ENCODE assay signal across 1 cellular context in the genomic region with DNA sequence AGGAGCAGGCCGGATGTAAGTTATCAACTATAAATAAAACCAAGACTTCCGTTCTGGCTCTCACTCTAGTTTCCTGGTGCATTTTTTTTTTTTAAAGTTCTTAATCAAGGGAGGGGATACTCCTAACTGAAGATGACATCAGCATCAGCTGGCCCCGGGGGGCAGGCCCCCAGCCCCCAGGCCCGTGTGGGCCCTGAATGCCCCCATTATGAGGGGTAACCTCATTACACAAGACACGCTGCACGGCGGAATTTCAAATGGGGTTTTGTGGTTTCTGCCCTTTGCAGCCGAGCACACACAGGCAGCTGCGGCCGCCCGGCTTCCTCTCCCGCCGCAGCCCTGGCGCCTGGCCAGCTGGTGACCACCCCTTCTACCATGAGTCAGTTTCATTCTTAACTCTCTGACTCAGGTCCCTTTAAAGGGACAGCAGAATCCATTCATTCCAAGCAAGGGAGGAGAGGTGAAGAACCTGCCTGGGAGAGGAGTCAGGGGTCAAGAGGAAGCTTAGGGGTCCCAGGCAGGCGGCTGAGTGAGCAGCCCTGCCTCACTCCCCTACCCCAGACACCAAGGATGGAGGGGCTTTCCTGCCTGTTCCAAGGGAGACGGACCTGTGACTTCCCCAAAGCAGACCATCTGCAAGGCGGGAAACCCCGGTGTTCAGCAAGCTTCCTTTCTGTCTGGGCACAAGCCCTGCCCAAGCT.
TF ChIP-seq lines count a peak whose summit lies in the region.

No MANE protein-coding gene starts in this region.

TF ChIP-seq in K562, 482 proteins besides CTCF, POLR2A, EP300 and RAD21 (continued from another document and continues in another):
- TF ChIP-seq, protein P1, sequence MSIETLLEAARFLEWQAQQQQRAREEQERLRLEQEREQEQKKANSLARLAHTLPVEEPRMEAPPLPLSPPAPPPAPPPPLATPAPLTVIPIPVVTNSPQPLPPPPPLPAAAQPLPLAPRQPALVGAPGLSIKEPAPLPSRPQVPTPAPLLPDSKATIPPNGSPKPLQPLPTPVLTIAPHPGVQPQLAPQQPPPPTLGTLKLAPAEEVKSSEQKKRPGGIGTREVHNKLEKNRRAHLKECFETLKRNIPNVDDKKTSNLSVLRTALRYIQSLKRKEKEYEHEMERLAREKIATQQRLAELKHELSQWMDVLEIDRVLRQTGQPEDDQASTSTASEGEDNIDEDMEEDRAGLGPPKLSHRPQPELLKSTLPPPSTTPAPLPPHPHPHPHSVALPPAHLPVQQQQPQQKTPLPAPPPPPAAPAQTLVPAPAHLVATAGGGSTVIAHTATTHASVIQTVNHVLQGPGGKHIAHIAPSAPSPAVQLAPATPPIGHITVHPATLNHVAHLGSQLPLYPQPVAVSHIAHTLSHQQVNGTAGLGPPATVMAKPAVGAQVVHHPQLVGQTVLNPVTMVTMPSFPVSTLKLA (conservative IDR thresholded peaks at IDR 0.05), result peak; percentile 74 to 88
- TF ChIP-seq ZNF239 (CRISPR knock-in tag; IDR thresholded peaks at IDR 0.05) (no peak), GTF2E2 (tag; IDR thresholded peaks at IDR 0.05) (0 out of 2 replicates have a peak, but pooled peaks have one; percentile 63), MTF1 (CRISPR knock-in tag; IDR thresholded peaks at IDR 0.05; ENCODE audit: borderline replicate concordance) (no peak), ZNF133 (CRISPR knock-in tag; IDR thresholded peaks at IDR 0.05) (no peak), ZNF583 (CRISPR knock-in tag; IDR thresholded peaks at IDR 0.05) (no peak), U2AF1 (optimal IDR thresholded peaks at IDR 0.05; ENCODE audit: low read depth, low read length) (no peak), ELF1 (tag; IDR thresholded peaks at IDR 0.05) (peak; percentile 77), ARID2 (IDR thresholded peaks at IDR 0.05) (no peak), CBFA2T2 (conservative IDR thresholded peaks at IDR 0.05) (0 out of 2 replicates have a peak, but pooled peaks have one; percentile 29), MYBL2 (IDR thresholded peaks at IDR 0.05; ENCODE audit: low read depth) (no peak), MYBL2 (CRISPR knock-in tag; IDR thresholded peaks at IDR 0.05; ENCODE audit: borderline replicate concordance) (no peak), NCOA4 (IDR thresholded peaks at IDR 0.05; ENCODE audit: partially characterized antibody) (no peak), FOXJ2 (tag; IDR thresholded peaks at IDR 0.05) (no peak), RBM15 (IDR thresholded peaks at IDR 0.05; ENCODE audit: insufficient read depth, low read length) (no peak), ZBTB1 (CRISPR knock-in tag; IDR thresholded peaks at IDR 0.05; ENCODE audit: borderline replicate concordance, low read depth) (peak; percentile 95), ERF (CRISPR knock-in tag; IDR thresholded peaks at IDR 0.05) (no peak), KLF10 (CRISPR knock-in tag; IDR thresholded peaks at IDR 0.05) (no peak), ARID1B (IDR thresholded peaks at IDR 0.05) (peak; percentile 79), RBBP5 (IDR thresholded peaks at IDR 0.05; ENCODE audit: borderline replicate concordance, insufficient read depth, low read length, poor library complexity, severe bottlenecking) (peak; percentile 50), ZNF184 (CRISPR knock-in tag; IDR thresholded peaks at IDR 0.05) (no peak), FUS (optimal IDR thresholded peaks at IDR 0.05; ENCODE audit: low read depth, low read length) (no peak), GATAD2B (IDR thresholded peaks at IDR 0.05; ENCODE audit: borderline replicate concordance) (peak; percentile 53; the same call in 1 of the 2 replicates), FOSL1 (tag; conservative IDR thresholded peaks at IDR 0.05) (peak; percentile 96), NR2C2 (CRISPR knock-in tag; IDR thresholded peaks at IDR 0.05) (no peak), NR2C2 (tag; IDR thresholded peaks at IDR 0.05) (peak; percentile 55), SREBF2 (CRISPR knock-in tag; IDR thresholded peaks at IDR 0.05) (no peak)
- TF ChIP-seq, protein P2, sequence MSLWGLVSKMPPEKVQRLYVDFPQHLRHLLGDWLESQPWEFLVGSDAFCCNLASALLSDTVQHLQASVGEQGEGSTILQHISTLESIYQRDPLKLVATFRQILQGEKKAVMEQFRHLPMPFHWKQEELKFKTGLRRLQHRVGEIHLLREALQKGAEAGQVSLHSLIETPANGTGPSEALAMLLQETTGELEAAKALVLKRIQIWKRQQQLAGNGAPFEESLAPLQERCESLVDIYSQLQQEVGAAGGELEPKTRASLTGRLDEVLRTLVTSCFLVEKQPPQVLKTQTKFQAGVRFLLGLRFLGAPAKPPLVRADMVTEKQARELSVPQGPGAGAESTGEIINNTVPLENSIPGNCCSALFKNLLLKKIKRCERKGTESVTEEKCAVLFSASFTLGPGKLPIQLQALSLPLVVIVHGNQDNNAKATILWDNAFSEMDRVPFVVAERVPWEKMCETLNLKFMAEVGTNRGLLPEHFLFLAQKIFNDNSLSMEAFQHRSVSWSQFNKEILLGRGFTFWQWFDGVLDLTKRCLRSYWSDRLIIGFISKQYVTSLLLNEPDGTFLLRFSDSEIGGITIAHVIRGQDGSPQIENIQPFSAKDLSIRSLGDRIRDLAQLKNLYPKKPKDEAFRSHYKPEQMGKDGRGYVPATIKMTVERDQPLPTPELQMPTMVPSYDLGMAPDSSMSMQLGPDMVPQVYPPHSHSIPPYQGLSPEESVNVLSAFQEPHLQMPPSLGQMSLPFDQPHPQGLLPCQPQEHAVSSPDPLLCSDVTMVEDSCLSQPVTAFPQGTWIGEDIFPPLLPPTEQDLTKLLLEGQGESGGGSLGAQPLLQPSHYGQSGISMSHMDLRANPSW (CRISPR knock-in tag; IDR thresholded peaks at IDR 0.05), result no peak
- TF ChIP-seq, protein P3, sequence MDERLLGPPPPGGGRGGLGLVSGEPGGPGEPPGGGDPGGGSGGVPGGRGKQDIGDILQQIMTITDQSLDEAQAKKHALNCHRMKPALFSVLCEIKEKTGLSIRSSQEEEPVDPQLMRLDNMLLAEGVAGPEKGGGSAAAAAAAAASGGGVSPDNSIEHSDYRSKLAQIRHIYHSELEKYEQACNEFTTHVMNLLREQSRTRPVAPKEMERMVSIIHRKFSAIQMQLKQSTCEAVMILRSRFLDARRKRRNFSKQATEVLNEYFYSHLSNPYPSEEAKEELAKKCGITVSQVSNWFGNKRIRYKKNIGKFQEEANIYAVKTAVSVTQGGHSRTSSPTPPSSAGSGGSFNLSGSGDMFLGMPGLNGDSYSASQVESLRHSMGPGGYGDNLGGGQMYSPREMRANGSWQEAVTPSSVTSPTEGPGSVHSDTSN (CRISPR knock-in tag; IDR thresholded peaks at IDR 0.05; ENCODE audit: low read depth), result no peak
- TF ChIP-seq, protein P3 (tag; conservative IDR thresholded peaks at IDR 0.05; ENCODE audit: low read depth), result peak; percentile 40; the same call in 1 of the 2 replicates
- TF ChIP-seq, protein P4, sequence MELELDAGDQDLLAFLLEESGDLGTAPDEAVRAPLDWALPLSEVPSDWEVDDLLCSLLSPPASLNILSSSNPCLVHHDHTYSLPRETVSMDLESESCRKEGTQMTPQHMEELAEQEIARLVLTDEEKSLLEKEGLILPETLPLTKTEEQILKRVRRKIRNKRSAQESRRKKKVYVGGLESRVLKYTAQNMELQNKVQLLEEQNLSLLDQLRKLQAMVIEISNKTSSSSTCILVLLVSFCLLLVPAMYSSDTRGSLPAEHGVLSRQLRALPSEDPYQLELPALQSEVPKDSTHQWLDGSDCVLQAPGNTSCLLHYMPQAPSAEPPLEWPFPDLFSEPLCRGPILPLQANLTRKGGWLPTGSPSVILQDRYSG (tag; conservative IDR thresholded peaks at IDR 0.05; ENCODE audit: low read depth), result no peak
- TF ChIP-seq, protein P5, sequence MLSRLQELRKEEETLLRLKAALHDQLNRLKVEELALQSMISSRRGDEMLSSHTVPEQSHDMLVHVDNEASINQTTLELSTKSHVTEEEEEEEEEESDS (CRISPR knock-in tag; IDR thresholded peaks at IDR 0.05), result no peak
- TF ChIP-seq, protein P6, sequence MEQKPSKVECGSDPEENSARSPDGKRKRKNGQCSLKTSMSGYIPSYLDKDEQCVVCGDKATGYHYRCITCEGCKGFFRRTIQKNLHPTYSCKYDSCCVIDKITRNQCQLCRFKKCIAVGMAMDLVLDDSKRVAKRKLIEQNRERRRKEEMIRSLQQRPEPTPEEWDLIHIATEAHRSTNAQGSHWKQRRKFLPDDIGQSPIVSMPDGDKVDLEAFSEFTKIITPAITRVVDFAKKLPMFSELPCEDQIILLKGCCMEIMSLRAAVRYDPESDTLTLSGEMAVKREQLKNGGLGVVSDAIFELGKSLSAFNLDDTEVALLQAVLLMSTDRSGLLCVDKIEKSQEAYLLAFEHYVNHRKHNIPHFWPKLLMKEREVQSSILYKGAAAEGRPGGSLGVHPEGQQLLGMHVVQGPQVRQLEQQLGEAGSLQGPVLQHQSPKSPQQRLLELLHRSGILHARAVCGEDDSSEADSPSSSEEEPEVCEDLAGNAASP (IDR thresholded peaks at IDR 0.05), result no peak
- TF ChIP-seq, protein P7, sequence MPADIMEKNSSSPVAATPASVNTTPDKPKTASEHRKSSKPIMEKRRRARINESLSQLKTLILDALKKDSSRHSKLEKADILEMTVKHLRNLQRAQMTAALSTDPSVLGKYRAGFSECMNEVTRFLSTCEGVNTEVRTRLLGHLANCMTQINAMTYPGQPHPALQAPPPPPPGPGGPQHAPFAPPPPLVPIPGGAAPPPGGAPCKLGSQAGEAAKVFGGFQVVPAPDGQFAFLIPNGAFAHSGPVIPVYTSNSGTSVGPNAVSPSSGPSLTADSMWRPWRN (IDR thresholded peaks at IDR 0.05; ENCODE audit: low read depth), result peak; percentile 91
- TF ChIP-seq, protein P8, sequence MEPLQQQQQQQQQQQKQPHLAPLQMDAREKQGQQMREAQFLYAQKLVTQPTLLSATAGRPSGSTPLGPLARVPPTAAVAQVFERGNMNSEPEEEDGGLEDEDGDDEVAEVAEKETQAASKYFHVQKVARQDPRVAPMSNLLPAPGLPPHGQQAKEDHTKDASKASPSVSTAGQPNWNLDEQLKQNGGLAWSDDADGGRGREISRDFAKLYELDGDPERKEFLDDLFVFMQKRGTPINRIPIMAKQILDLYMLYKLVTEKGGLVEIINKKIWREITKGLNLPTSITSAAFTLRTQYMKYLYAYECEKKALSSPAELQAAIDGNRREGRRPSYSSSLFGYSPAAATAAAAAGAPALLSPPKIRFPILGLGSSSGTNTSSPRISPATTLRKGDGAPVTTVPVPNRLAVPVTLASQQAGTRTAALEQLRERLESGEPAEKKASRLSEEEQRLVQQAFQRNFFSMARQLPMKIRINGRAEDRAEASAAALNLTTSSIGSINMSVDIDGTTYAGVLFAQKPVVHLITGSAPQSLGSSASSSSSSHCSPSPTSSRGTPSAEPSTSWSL (CRISPR knock-in tag; IDR thresholded peaks at IDR 0.05; ENCODE audit: borderline replicate concordance), result no peak
- TF ChIP-seq, protein P9, sequence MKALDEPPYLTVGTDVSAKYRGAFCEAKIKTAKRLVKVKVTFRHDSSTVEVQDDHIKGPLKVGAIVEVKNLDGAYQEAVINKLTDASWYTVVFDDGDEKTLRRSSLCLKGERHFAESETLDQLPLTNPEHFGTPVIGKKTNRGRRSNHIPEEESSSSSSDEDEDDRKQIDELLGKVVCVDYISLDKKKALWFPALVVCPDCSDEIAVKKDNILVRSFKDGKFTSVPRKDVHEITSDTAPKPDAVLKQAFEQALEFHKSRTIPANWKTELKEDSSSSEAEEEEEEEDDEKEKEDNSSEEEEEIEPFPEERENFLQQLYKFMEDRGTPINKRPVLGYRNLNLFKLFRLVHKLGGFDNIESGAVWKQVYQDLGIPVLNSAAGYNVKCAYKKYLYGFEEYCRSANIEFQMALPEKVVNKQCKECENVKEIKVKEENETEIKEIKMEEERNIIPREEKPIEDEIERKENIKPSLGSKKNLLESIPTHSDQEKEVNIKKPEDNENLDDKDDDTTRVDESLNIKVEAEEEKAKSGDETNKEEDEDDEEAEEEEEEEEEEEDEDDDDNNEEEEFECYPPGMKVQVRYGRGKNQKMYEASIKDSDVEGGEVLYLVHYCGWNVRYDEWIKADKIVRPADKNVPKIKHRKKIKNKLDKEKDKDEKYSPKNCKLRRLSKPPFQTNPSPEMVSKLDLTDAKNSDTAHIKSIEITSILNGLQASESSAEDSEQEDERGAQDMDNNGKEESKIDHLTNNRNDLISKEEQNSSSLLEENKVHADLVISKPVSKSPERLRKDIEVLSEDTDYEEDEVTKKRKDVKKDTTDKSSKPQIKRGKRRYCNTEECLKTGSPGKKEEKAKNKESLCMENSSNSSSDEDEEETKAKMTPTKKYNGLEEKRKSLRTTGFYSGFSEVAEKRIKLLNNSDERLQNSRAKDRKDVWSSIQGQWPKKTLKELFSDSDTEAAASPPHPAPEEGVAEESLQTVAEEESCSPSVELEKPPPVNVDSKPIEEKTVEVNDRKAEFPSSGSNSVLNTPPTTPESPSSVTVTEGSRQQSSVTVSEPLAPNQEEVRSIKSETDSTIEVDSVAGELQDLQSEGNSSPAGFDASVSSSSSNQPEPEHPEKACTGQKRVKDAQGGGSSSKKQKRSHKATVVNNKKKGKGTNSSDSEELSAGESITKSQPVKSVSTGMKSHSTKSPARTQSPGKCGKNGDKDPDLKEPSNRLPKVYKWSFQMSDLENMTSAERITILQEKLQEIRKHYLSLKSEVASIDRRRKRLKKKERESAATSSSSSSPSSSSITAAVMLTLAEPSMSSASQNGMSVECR (CRISPR knock-in tag; IDR thresholded peaks at IDR 0.05), result peak; percentile 87
- TF ChIP-seq, protein P10, sequence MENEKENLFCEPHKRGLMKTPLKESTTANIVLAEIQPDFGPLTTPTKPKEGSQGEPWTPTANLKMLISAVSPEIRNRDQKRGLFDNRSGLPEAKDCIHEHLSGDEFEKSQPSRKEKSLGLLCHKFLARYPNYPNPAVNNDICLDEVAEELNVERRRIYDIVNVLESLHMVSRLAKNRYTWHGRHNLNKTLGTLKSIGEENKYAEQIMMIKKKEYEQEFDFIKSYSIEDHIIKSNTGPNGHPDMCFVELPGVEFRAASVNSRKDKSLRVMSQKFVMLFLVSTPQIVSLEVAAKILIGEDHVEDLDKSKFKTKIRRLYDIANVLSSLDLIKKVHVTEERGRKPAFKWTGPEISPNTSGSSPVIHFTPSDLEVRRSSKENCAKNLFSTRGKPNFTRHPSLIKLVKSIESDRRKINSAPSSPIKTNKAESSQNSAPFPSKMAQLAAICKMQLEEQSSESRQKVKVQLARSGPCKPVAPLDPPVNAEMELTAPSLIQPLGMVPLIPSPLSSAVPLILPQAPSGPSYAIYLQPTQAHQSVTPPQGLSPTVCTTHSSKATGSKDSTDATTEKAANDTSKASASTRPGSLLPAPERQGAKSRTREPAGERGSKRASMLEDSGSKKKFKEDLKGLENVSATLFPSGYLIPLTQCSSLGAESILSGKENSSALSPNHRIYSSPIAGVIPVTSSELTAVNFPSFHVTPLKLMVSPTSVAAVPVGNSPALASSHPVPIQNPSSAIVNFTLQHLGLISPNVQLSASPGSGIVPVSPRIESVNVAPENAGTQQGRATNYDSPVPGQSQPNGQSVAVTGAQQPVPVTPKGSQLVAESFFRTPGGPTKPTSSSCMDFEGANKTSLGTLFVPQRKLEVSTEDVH (IDR thresholded peaks at IDR 0.05; ENCODE audit: low read depth, partially characterized antibody), result peak; percentile 25
- TF ChIP-seq, protein P11, sequence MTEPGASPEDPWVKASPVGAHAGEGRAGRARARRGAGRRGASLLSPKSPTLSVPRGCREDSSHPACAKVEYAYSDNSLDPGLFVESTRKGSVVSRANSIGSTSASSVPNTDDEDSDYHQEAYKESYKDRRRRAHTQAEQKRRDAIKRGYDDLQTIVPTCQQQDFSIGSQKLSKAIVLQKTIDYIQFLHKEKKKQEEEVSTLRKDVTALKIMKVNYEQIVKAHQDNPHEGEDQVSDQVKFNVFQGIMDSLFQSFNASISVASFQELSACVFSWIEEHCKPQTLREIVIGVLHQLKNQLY (CRISPR knock-in tag; conservative IDR thresholded peaks at IDR 0.05), result no peak
